Comparison of ENCODE assay signal across 12 cellular contexts in genomic region chr2:230439590-230439989, GRCh38. TPM values are rescaled to one million over a fixed set of nuclear protein-coding genes. Genes with fewer than 3 reads are reported as not detected.
DNase-seq lines count a peak whose midpoint lies in the region; ATAC-seq and TF ChIP-seq lines count a peak whose summit lies in the region.
"Had no signal": no experiment of that assay in that cellular context is flagged by ENCODE, and none has a peak within 500 bp of the region (broad histone marks: within the 10 kb centered on the region; RNA-seq: fewer than 3 reads in every experiment).

No MANE protein-coding gene starts in this region.

- POLR2A ChIA-PET in activated CD4-positive, alpha-beta memory T cell treated with anti-CD3 and anti-CD28 coated beads for 36 hours (lab: Charles Lee): no interaction called here
- POLR2A ChIA-PET in naive thymus-derived CD8-positive, alpha-beta T cell (lab: Charles Lee): no interaction called here

- peaks cover 8% of the 10 kb centered on the region for H3K9me3 Mint-ChIP-seq in activated CD4-positive, alpha-beta memory T cell treated with anti-CD3 and anti-CD28 coated beads for 36 hours
- H3K9me3 Mint-ChIP-seq in naive thymus-derived CD8-positive, alpha-beta T cell: peaks cover 0 to 16% (median 4%) of the 10 kb centered on the region in 9 donors

- in situ Hi-C loops in KBM-7 (cut with MboI; ENCODE audit: low pct_unique_long_range_greater_than_20kb, low sequenced_read_pairs): no loop called here

- intact Hi-C loops in activated CD4-positive, alpha-beta memory T cell treated with anti-CD3 and anti-CD28 coated beads for 36 hours (cut with micrococcal nuclease): no loop called here

- CTCF ChIA-PET in activated CD4-positive, alpha-beta memory T cell treated with anti-CD3 and anti-CD28 coated beads for 36 hours (lab: Charles Lee): no interaction called here

- TF ChIP-seq CTCF in GM12865 (IDR thresholded peaks at IDR 0.05; ENCODE audit: insufficient read depth, low read depth, low read length, missing control alignments): no peak

- peak overlapping the region; percentile 15; the same call in 1 of the 2 replicates for H3K4me3 ChIP-seq in GM12865 (ENCODE audit: low read depth, low read length)

- peak overlapping the region; percentile 86 for H3K27ac Mint-ChIP-seq in activated CD4-positive, alpha-beta memory T cell treated with anti-CD3 and anti-CD28 coated beads for 36 hours
- peak overlapping the region; percentile 20 to 95 (median 87) for H3K27ac Mint-ChIP-seq in naive thymus-derived CD8-positive, alpha-beta T cell
- H3K27ac Mint-ChIP-seq: progenitor cell of endocrine pancreas had no signal

- H3K27me3 Mint-ChIP-seq in activated CD4-positive, alpha-beta memory T cell treated with anti-CD3 and anti-CD28 coated beads for 36 hours: no peaks in the 10 kb centered on the region
- H3K27me3 Mint-ChIP-seq in naive thymus-derived CD8-positive, alpha-beta T cell: no peaks in the 10 kb centered on the region
- H3K27me3 Mint-ChIP-seq: progenitor cell of endocrine pancreas had no signal

- H3K4me1 Mint-ChIP-seq in activated CD4-positive, alpha-beta memory T cell treated with anti-CD3 and anti-CD28 coated beads for 36 hours (ENCODE audit: low read depth): peaks cover 59% of the 10 kb centered on the region
- peaks cover 23 to 78% (median 55%) of the 10 kb centered on the region in 4 donors for H3K4me1 Mint-ChIP-seq in naive thymus-derived CD8-positive, alpha-beta T cell

- peaks cover 52% of the 10 kb centered on the region for H3K36me3 Mint-ChIP-seq in activated CD4-positive, alpha-beta memory T cell treated with anti-CD3 and anti-CD28 coated beads for 36 hours
- peaks cover 13 to 47% (median 41%) of the 10 kb centered on the region in 3 donors for H3K36me3 Mint-ChIP-seq in naive thymus-derived CD8-positive, alpha-beta T cell

- peak; percentile 31 for DNase-seq in GM12865 (ENCODE audit: low read depth)
- peak; percentile 74 for DNase-seq in KBM-7
- DNase-seq in activated CD4-positive, alpha-beta memory T cell treated with anti-CD3 and anti-CD28 coated beads for 36 hours: no peak
- DNase-seq in naive thymus-derived CD8-positive, alpha-beta T cell: no peak
- DNase-seq: cerebellar nuclear complex, EL, NCI-H748 treated with DMSO at 0.1 percent for 48 hours had no signal

- peak in 1 of 2 donors; percentile 46 for ATAC-seq in naive thymus-derived CD8-positive, alpha-beta T cell
- ATAC-seq in GM18498 (IDR thresholded peaks at IDR 0.05; ENCODE audit: unreplicated experiment) (no peak), HG03354 (IDR thresholded peaks at IDR 0.05; ENCODE audit: poor library complexity, severe bottlenecking, unreplicated experiment) (no peak), HG03139 (IDR thresholded peaks at IDR 0.05; ENCODE audit: unreplicated experiment) (no peak), HG03280 (IDR thresholded peaks at IDR 0.05; ENCODE audit: unreplicated experiment) (no peak)

- peak overlapping the region; percentile 68 for H3K4me3 Mint-ChIP-seq in activated CD4-positive, alpha-beta memory T cell treated with anti-CD3 and anti-CD28 coated beads for 36 hours
- H3K4me3 Mint-ChIP-seq in naive thymus-derived CD8-positive, alpha-beta T cell: peak overlapping the region; percentile 54 to 87 (median 75)

RNA-seq across cellular contexts. Expression of gene SP100, which starts 23.6 kb away (rescaled TPM):
- 100 to 1,000 TPM; 152 to 157 TPM for total RNA-seq in activated CD4-positive, alpha-beta memory T cell treated with anti-CD3 and anti-CD28 coated beads for 36 hours
- 100 to 1,000 TPM; 209 to 221 TPM for total RNA-seq in naive thymus-derived CD8-positive, alpha-beta T cell
- 100 to 1,000 TPM in 1 of 3 donors, 10 to 100 TPM in 2; 81.0 to 174 (median 91.1) TPM for polyA plus RNA-seq in naive thymus-derived CD8-positive, alpha-beta T cell

Comparison
In these comparisons a context has a peak if more than half of its experiments do, and no peak if none do; other contexts are left out.
1. DNase-seq: peak in GM12865 (single experiment) and KBM-7 (single experiment); none in activated CD4-positive, alpha-beta memory T cell treated with anti-CD3 and anti-CD28 coated beads for 36 hours (single experiment) and naive thymus-derived CD8-positive, alpha-beta T cell (0 of 10).